Comparison of ENCODE assay signal across 16 cellular contexts in genomic region chr2:233063976-233064411, GRCh38. TPM values are rescaled to one million over a fixed set of nuclear protein-coding genes. Genes with fewer than 3 reads are reported as not detected.
DNase-seq lines count a peak whose midpoint lies in the region; ATAC-seq, FAIRE-seq and TF ChIP-seq lines count a peak whose summit lies in the region.
"Had no signal": no experiment of that assay in that cellular context is flagged by ENCODE, and none has a peak within 500 bp of the region (broad histone marks: within the 10 kb centered on the region; RNA-seq: fewer than 3 reads in every experiment).

No MANE protein-coding gene starts in this region.

- peak overlapping the region; percentile 96 for H3K27ac Mint-ChIP-seq in activated T-cell treated with anti-CD3 and anti-CD28 coated beads, Interleukin-2, amount 50 U/mL, for 24 hours
- H3K27ac Mint-ChIP-seq in T-helper 17 cell: peak overlapping the region; percentile 96
- H3K27ac Mint-ChIP-seq in progenitor cell of endocrine pancreas: no peak overlapping the region

- H3K4me3 ChIP-seq in suprapubic skin: no peak overlapping the region
- H3K4me3 ChIP-seq: breast epithelium, hepatocyte, tibial artery had no signal

- no peaks in the 10 kb centered on the region for H3K9me3 ChIP-seq in T-helper 17 cell (ENCODE audit: control insufficient read depth, low read length, poor library complexity, severe bottlenecking)
- no peaks in the 10 kb centered on the region for H3K9me3 ChIP-seq in suprapubic skin
- H3K9me3 ChIP-seq: breast epithelium, tibial artery had no signal

- H3K27ac ChIP-seq in suprapubic skin: no peak overlapping the region
- H3K27ac ChIP-seq: breast epithelium, epithelial cell of prostate, hepatocyte, tibial artery had no signal

- H3K36me3 ChIP-seq in suprapubic skin: no peaks in the 10 kb centered on the region
- H3K36me3 ChIP-seq: breast epithelium, tibial artery had no signal

- TF ChIP-seq EP300 in suprapubic skin (IDR thresholded peaks at IDR 0.05): no peak

- TF ChIP-seq POLR2A in suprapubic skin (IDR thresholded peaks at IDR 0.05) (no peak), GM12892 (IDR thresholded peaks at IDR 0.05; ENCODE audit: low read depth, low read length) (no peak)

- peaks cover 2% of the 10 kb centered on the region for H3K9me3 Mint-ChIP-seq in activated T-cell treated with anti-CD3 and anti-CD28 coated beads, Interleukin-2, amount 50 U/mL, for 24 hours
- no peaks in the 10 kb centered on the region for H3K9me3 Mint-ChIP-seq in progenitor cell of endocrine pancreas (ENCODE audit: low read depth)

- FAIRE-seq in GM12892 (lab: Jason Lieb, UNC): no peak

- H3K4me1 Mint-ChIP-seq in activated T-cell treated with anti-CD3 and anti-CD28 coated beads, Interleukin-2, amount 50 U/mL, for 24 hours (ENCODE audit: low read depth): peaks cover 73% of the 10 kb centered on the region
- H3K4me1 Mint-ChIP-seq in T-helper 17 cell: peaks cover 52% of the 10 kb centered on the region
- H3K4me1 Mint-ChIP-seq in progenitor cell of endocrine pancreas (ENCODE audit: low read depth): peaks cover 7% of the 10 kb centered on the region

- no peak for TF ChIP-seq CTCF in suprapubic skin (IDR thresholded peaks at IDR 0.05)
- no peak for TF ChIP-seq CTCF in progenitor cell of endocrine pancreas (IDR thresholded peaks at IDR 0.05; ENCODE audit: unreplicated experiment)

- no peaks in the 10 kb centered on the region for H3K27me3 ChIP-seq in suprapubic skin
- H3K27me3 ChIP-seq: breast epithelium, hepatocyte, tibial artery had no signal

- DNase-seq in activated T-cell treated with anti-CD3 and anti-CD28 coated beads, Interleukin-2, amount 50 U/mL, for 24 hours: no peak
- no peak for DNase-seq in activated T-cell treated with anti-CD3 and anti-CD28 coated beads for 4 hours
- DNase-seq in T-helper 17 cell: no peak
- peak; percentile 40 for DNase-seq in islet precursor cell
- DNase-seq in suprapubic skin (ENCODE audit: low spot score in 2 of 2): peak; percentile 51 to 67
- no peak for DNase-seq in NCI-H510A treated with DMSO at 0.1 percent for 48 hours (lab: John Stamatoyannopoulos, UW)
- no peak for DNase-seq in GM12892 (ENCODE audit: insufficient read length)
- no peak for DNase-seq in progenitor cell of endocrine pancreas (ENCODE audit: low spot score, unreplicated experiment)
- DNase-seq: midbrain, OCI-M1, T1000 had no signal

- WGBS in suprapubic skin: 75% methylated on average over 5 of the region's 9 CpGs

- peak overlapping the region; percentile 96 for H3K4me3 Mint-ChIP-seq in activated T-cell treated with anti-CD3 and anti-CD28 coated beads, Interleukin-2, amount 50 U/mL, for 24 hours
- H3K4me3 Mint-ChIP-seq in T-helper 17 cell: peak overlapping the region; percentile 91
- no peak overlapping the region for H3K4me3 Mint-ChIP-seq in progenitor cell of endocrine pancreas (ENCODE audit: low read depth)

- H3K27me3 Mint-ChIP-seq in activated T-cell treated with anti-CD3 and anti-CD28 coated beads, Interleukin-2, amount 50 U/mL, for 24 hours: no peaks in the 10 kb centered on the region
- H3K27me3 Mint-ChIP-seq in T-helper 17 cell (no peaks in the 10 kb centered on the region), progenitor cell of endocrine pancreas (peaks cover 6% of the 10 kb centered on the region)

- no peak for ATAC-seq in T-helper 17 cell

- H3K4me1 ChIP-seq in suprapubic skin: peaks cover 22% of the 10 kb centered on the region
- H3K4me1 ChIP-seq: breast epithelium had no signal

- H3K36me3 Mint-ChIP-seq in activated T-cell treated with anti-CD3 and anti-CD28 coated beads, Interleukin-2, amount 50 U/mL, for 24 hours (ENCODE audit: low read depth): peaks cover 74% of the 10 kb centered on the region
- peaks cover 4% of the 10 kb centered on the region for H3K36me3 Mint-ChIP-seq in T-helper 17 cell (ENCODE audit: low read depth)
- no peaks in the 10 kb centered on the region for H3K36me3 Mint-ChIP-seq in progenitor cell of endocrine pancreas (ENCODE audit: insufficient read depth)

RNA-seq across cellular contexts. Expression of gene INPP5D, which starts 3.9 kb away (rescaled TPM):
- total RNA-seq in T-helper 17 cell: 100 to 1,000 TPM; 163 to 184 TPM
- 10 to 100 TPM in 2 of 4 donors, 1 to 10 TPM in 2; 6.5 to 18.7 (median 11.5) TPM for total RNA-seq in suprapubic skin
- 81.6 TPM for polyA plus RNA-seq in GM12892 (2012; ENCODE audit: missing spikeins)
- total RNA-seq in progenitor cell of endocrine pancreas: 5.3 and 9.0 TPM in 2 replicates
- total RNA-seq: M059J had no signal

RNA-seq across cellular contexts. Expression of gene NEU2, which starts 31.5 kb away (rescaled TPM):
- total RNA-seq in T-helper 17 cell (not detected), suprapubic skin (10 to 100 TPM in 1 of 4 donors, 1 to 10 TPM in 3; 1.7 to 19.9 (median 5.8) TPM), progenitor cell of endocrine pancreas (not detected in 2 replicates)
- not detected for polyA plus RNA-seq in GM12892 (2012; ENCODE audit: missing spikeins)
- total RNA-seq: breast epithelium, hepatocyte, M059J had no signal
- polyA plus RNA-seq: hepatocyte had no signal

RNA-seq across cellular contexts. Expression of gene NGEF, which starts 50.9 kb away (rescaled TPM):
- total RNA-seq in T-helper 17 cell (not detected), suprapubic skin (10 to 100 TPM; 14.4 to 25.0 (median 17.9) TPM), progenitor cell of endocrine pancreas (0.71 and 1.2 TPM in 2 replicates)
- polyA plus RNA-seq in GM12892 (2012; ENCODE audit: missing spikeins): not detected

Comparison
In these comparisons a context has a peak if more than half of its experiments do, and no peak if none do; other contexts are left out.
1. DNase-seq: peak in islet precursor cell (single experiment) and suprapubic skin (2 of 2); none in activated T-cell treated with anti-CD3 and anti-CD28 coated beads, Interleukin-2, amount 50 U/mL, for 24 hours (single experiment), activated T-cell treated with anti-CD3 and anti-CD28 coated beads for 4 hours (single experiment), T-helper 17 cell (0 of 3), NCI-H510A treated with DMSO at 0.1 percent for 48 hours (single experiment), GM12892 (single experiment) and progenitor cell of endocrine pancreas (single experiment).
2. RNA of gene INPP5D, which starts 3.9 kb away (total RNA-seq): 163 to 184 TPM in T-helper 17 cell; 6.5 to 18.7 TPM in suprapubic skin and 5.3 to 9.0 TPM in progenitor cell of endocrine pancreas; every median in the first group is over 4 times any median in the second.